In genomic region chr11:66373261-66373660, GRCh38 we compare ENCODE assay signal across 16 cellular contexts. TPM values are rescaled to one million over a fixed set of nuclear protein-coding genes. Genes with fewer than 3 reads are reported as not detected.
DNase-seq lines count a peak whose midpoint lies in the region; ATAC-seq and TF ChIP-seq lines count a peak whose summit lies in the region.
"Had no signal": no experiment of that assay in that cellular context is flagged by ENCODE, and none has a peak within 500 bp of the region (broad histone marks: within the 10 kb centered on the region; RNA-seq: fewer than 3 reads in every experiment).

No MANE protein-coding gene starts in this region.

- TF ChIP-seq CTCF in cardiac muscle cell (IDR thresholded peaks at IDR 0.05; ENCODE audit: low read depth, low read length) (no peak), psoas muscle (IDR thresholded peaks at IDR 0.05) (no peak)

- H3K27ac ChIP-seq in cardiac muscle cell, result peak overlapping the region; percentile 95
- H3K27ac ChIP-seq in psoas muscle, result peak overlapping the region; percentile 93

- 22 to 28% (median 24%) methylated on average over 5 of the region's 5 CpGs for WGBS in psoas muscle, 3 donors

- intact Hi-C loops in psoas muscle (cut with DNase I), result no loop called here

- H3K27me3 ChIP-seq in cardiac muscle cell (no peaks in the 10 kb centered on the region), psoas muscle (ENCODE audit: insufficient read depth in 3 of 3, low read length in 2 of 3) (no peaks in the 10 kb centered on the region)

- H3K4me3 ChIP-seq in cardiac muscle cell (no peak overlapping the region), psoas muscle (peak overlapping the region; percentile 26)

- H3K36me3 ChIP-seq in cardiac muscle cell (peaks cover 4% of the 10 kb centered on the region), psoas muscle (ENCODE audit: insufficient read depth in 1 of 2, low read depth in 1 of 2) (peaks cover 0 to 4% of the 10 kb centered on the region in 2 donors)
- H3K36me3 ChIP-seq: thoracic aorta had no signal

- H3K9me3 ChIP-seq in cardiac muscle cell (ENCODE audit: low read depth) (no peaks in the 10 kb centered on the region), psoas muscle (no peaks in the 10 kb centered on the region)
- H3K9me3 ChIP-seq: thoracic aorta had no signal

- DNase-seq in DMS 273 (lab: John Stamatoyannopoulos, UW; ENCODE audit: unreplicated experiment) (peak; percentile 53), DMS 273 treated with DMSO at 0.1 percent for 48 hours (lab: John Stamatoyannopoulos, UW) (no peak), NCI-H82 (lab: John Stamatoyannopoulos, UW) (peak; percentile 51), cardiac muscle cell (ENCODE audit: low read depth in 1 of 2, low spot score in 1 of 2) (peak in 1 of 2 donors; percentile 42), psoas muscle (peak; percentile 45 to 78), NCI-H345 (lab: John Stamatoyannopoulos, UW) (no peak)
- no peak for DNase-seq in stimulated activated CD4-positive, alpha-beta T cell treated with anti-CD3 and anti-CD28 coated beads, Interleukin-2, amount 100 ng/mL, for 24 hours
- DNase-seq: 8988T; activated T-cell treated with anti-CD3 and anti-CD28 coated beads, Interleukin-2, amount 50 U/mL, for 72 hours; DMS79 treated with DMSO at 0.1 percent for 48 hours; NCI-H446; SIG-M5 had no signal

- peaks cover 18% of the 10 kb centered on the region for H3K4me1 ChIP-seq in cardiac muscle cell (ENCODE audit: low read depth)
- peaks cover 45% of the 10 kb centered on the region for H3K4me1 ChIP-seq in psoas muscle

- ATAC-seq in psoas muscle (peak; percentile 72 to 75 (median 74)), GM21423 (IDR thresholded peaks at IDR 0.05; ENCODE audit: unreplicated experiment) (no peak)
- ATAC-seq: activated T-cell treated with anti-CD3 and anti-CD28 coated beads, Interleukin-2, amount 50 U/mL, for 72 hours had no signal

RNA-seq across cellular contexts. Expression of gene SLC29A2, which starts 1.7 kb away (rescaled TPM):
- total RNA-seq in cardiac muscle cell, result 30.2 and 36.8 TPM in 2 replicates
- 32.6 and 50.2 TPM in 2 replicates for polyA plus RNA-seq in cardiac muscle cell
- 10 to 100 TPM; 14.9 to 94.1 (median 51.0) TPM for total RNA-seq in psoas muscle
- 10 to 100 TPM; 14.9 to 84.5 (median 69.5) TPM for polyA plus RNA-seq in psoas muscle

RNA-seq across cellular contexts. Expression of gene B4GAT1, which starts 25.8 kb away (rescaled TPM):
- total RNA-seq in cardiac muscle cell (138 and 194 TPM in 2 replicates), psoas muscle (10 to 100 TPM; 17.0 to 21.0 (median 18.4) TPM)
- polyA plus RNA-seq in cardiac muscle cell (129 and 174 TPM in 2 replicates), psoas muscle (10 to 100 TPM; 12.6 to 50.3 (median 24.5) TPM)

RNA-seq across cellular contexts. Expression of gene BRMS1, which starts 28.4 kb away (rescaled TPM):
- total RNA-seq in cardiac muscle cell, result 29.3 and 33.2 TPM in 2 replicates
- 33.8 and 37.3 TPM in 2 replicates for polyA plus RNA-seq in cardiac muscle cell
- 10 to 100 TPM; 12.6 to 33.8 (median 19.9) TPM for total RNA-seq in psoas muscle
- polyA plus RNA-seq in psoas muscle, result 100 to 1,000 TPM in 1 of 3 donors, 10 to 100 TPM in 2; 55.9 to 152 (median 91.3) TPM

RNA-seq across cellular contexts. Expression of gene RIN1, which starts 37.0 kb away (rescaled TPM):
- total RNA-seq in cardiac muscle cell (4.9 and 9.4 TPM in 2 replicates), psoas muscle (1 to 10 TPM; 3.9 to 6.9 (median 6.1) TPM)
- polyA plus RNA-seq in cardiac muscle cell (1.9 and 4.8 TPM in 2 replicates), psoas muscle (10 to 100 TPM in 1 of 3 donors, 1 to 10 TPM in 2; 1.2 to 38.0 (median 2.0) TPM)

RNA-seq across cellular contexts. Expression of gene NPAS4, which starts 47.6 kb away (rescaled TPM):
- 1.2 TPM in 2 replicates for total RNA-seq in cardiac muscle cell
- polyA plus RNA-seq in cardiac muscle cell, result 1.5 TPM in 1 of 2 replicates, not detected in the other
- total RNA-seq in psoas muscle, result not detected
- polyA plus RNA-seq in psoas muscle, result under 1 TPM in 1 of 3 donors, not detected in 2; 0.05 TPM
- total RNA-seq: activated T-cell treated with anti-CD3 and anti-CD28 coated beads, Interleukin-2, amount 50 U/mL, for 72 hours; lung microvascular endothelial cell; renal cortical epithelial cell had no signal

Comparison
In these comparisons a context has a peak if more than half of its experiments do, and no peak if none do; other contexts are left out.
1. DNase-seq: peak in DMS 273 (single experiment), NCI-H82 (single experiment) and psoas muscle (2 of 2); none in DMS 273 treated with DMSO at 0.1 percent for 48 hours (single experiment), NCI-H345 (single experiment) and stimulated activated CD4-positive, alpha-beta T cell treated with anti-CD3 and anti-CD28 coated beads, Interleukin-2, amount 100 ng/mL, for 24 hours (0 of 2).